In genomic region chr12:46219892-46220655, GRCh38 we compare ENCODE assay signal across 9 cellular contexts. TPM values are rescaled to one million over a fixed set of nuclear protein-coding genes. Genes with fewer than 3 reads are reported as not detected.
DNase-seq lines count a peak whose midpoint lies in the region; ATAC-seq, FAIRE-seq and TF ChIP-seq lines count a peak whose summit lies in the region.
"Had no signal": no experiment of that assay in that cellular context is flagged by ENCODE, and none has a peak within 500 bp of the region (broad histone marks: within the 10 kb centered on the region; RNA-seq: fewer than 3 reads in every experiment).

No MANE protein-coding gene starts in this region.

- H3K4me3 ChIP-seq in K562 (no peak overlapping the region), muscle layer of duodenum (ENCODE audit: low read depth in 1 of 2, low read length in 2 of 2) (no peak overlapping the region), thymus (ENCODE audit: low read length) (no peak overlapping the region)
- H3K4me3 ChIP-seq: thoracic aorta had no signal

- ATAC-seq in K562 (peak; percentile 90), Right ventricle myocardium superior (ENCODE audit: poor library complexity) (no peak)

- peaks cover 55% of the 10 kb centered on the region for H3K79me2 ChIP-seq in K562 (ENCODE audit: control insufficient read depth, insufficient read depth, low read length)

- intact Hi-C loops in K562 (cut with micrococcal nuclease), result loop anchor here (5.0 kb wide), 1 partner anchor 37 kb away; no protein-coding TSS in a partner anchor
- intact Hi-C loops in Right ventricle myocardium superior (cut with DNase I), result loop anchor here (10.0 kb wide), 1 partner anchor 45 kb away; the partner anchor contains the start of gene SLC38A1

- peak; percentile 84 for TF ChIP-seq EP300 in K562 (IDR thresholded peaks at IDR 0.05; ENCODE audit: low read length)

- H3K4me2 ChIP-seq in K562 (ENCODE audit: insufficient read depth, low read length), result peak overlapping the region; percentile 60

- POLR2A ChIA-PET in K562 (lab: Yijun Ruan, JAX), result interaction anchor here (1.0 to 1.4 kb wide), 2 partner anchors 21 to 23 kb away, joined by 3 read pairs; no protein-coding TSS in a partner anchor

- in situ Hi-C loops in K562 (cut with MboI), result no loop called here

- H3K9me3 ChIP-seq in K562 (replicated peaks; ENCODE audit: control insufficient read depth, insufficient read depth, low read depth, low read length), result no peaks in the 10 kb centered on the region
- H3K9me3 ChIP-seq in muscle layer of duodenum (ENCODE audit: control insufficient read depth in 1 of 2, low read length in 2 of 2), result no peaks in the 10 kb centered on the region
- H3K9me3 ChIP-seq in thymus (ENCODE audit: control insufficient read depth), result no peaks in the 10 kb centered on the region
- H3K9me3 ChIP-seq: thoracic aorta had no signal

- no peak for TF ChIP-seq RAD21 in K562 (CRISPR knock-in tag; conservative IDR thresholded peaks at IDR 0.05 in 1 of 2, IDR thresholded peaks at IDR 0.05 in 1 of 2)

- H3K27ac ChIP-seq in K562 (ENCODE audit: extremely low read depth, low read depth, low read length) (peak overlapping the region; percentile 83), muscle layer of duodenum (ENCODE audit: low read length) (peak overlapping the region; percentile 61), thymus (ENCODE audit: low read depth) (peak overlapping the region; percentile 68)

- H3K9ac ChIP-seq in K562 (ENCODE audit: insufficient read depth in 1 of 2, low read depth in 2 of 2, low read length in 2 of 2), result peak overlapping the region in 1 of 2 experiments; percentile 37; a peak in 2 of 4 replicates

- H3K27me3 ChIP-seq in K562 (ENCODE audit: control insufficient read depth in 2 of 2, insufficient read depth in 2 of 2, low read length in 2 of 2), result no peaks in the 10 kb centered on the region
- no peaks in the 10 kb centered on the region for H3K27me3 ChIP-seq in muscle layer of duodenum (ENCODE audit: low read depth, low read length)
- no peaks in the 10 kb centered on the region for H3K27me3 ChIP-seq in thymus (ENCODE audit: control insufficient read depth, insufficient read depth)

- BruUV-seq in K562 (replicated peaks; lab: Mats Ljungman, UMichigan), result no TSS peak

- no peak for TF ChIP-seq POLR2A in H54 (IDR thresholded peaks at IDR 0.05; ENCODE audit: low read depth, low read length)
- no peak for TF ChIP-seq POLR2A in K562 (conservative IDR thresholded peaks at IDR 0.05)

- peak; percentile 95 for FAIRE-seq in H54 (lab: Jason Lieb, UNC)
- FAIRE-seq in K562 (lab: Jason Lieb, UNC), result peak; percentile 87

- no peaks in the 10 kb centered on the region for H4K20me1 ChIP-seq in K562 (replicated peaks; ENCODE audit: control insufficient read depth, insufficient read depth, low read length)

- H3K4me1 ChIP-seq in K562 (replicated peaks in 1 of 2; ENCODE audit: control insufficient read depth in 2 of 2, insufficient read depth in 2 of 2, low read length in 2 of 2) (peaks cover 0 to 35% of the 10 kb centered on the region in 2 experiments; a peak in 4 of 5 replicates), muscle layer of duodenum (ENCODE audit: control insufficient read depth in 1 of 2, insufficient read depth in 2 of 2, low read length in 2 of 2) (peaks cover 0 to 53% of the 10 kb centered on the region in 2 donors), thymus (ENCODE audit: control insufficient read depth, insufficient read depth, low read length) (peaks cover 43% of the 10 kb centered on the region)

- H3K36me3 ChIP-seq in K562 (ENCODE audit: control insufficient read depth, insufficient read depth, low read length), result peaks cover 83% of the 10 kb centered on the region
- H3K36me3 ChIP-seq in muscle layer of duodenum (ENCODE audit: control insufficient read depth in 1 of 2, insufficient read depth in 2 of 2, low read length in 2 of 2), result no peaks in the 10 kb centered on the region
- H3K36me3 ChIP-seq in thymus (ENCODE audit: control insufficient read depth, insufficient read depth), result peaks cover 13% of the 10 kb centered on the region
- H3K36me3 ChIP-seq: thoracic aorta had no signal

- H3K9me1 ChIP-seq in K562 (ENCODE audit: control insufficient read depth, insufficient read depth, low read length), result no peaks in the 10 kb centered on the region

- peak; percentile 18 for DNase-seq in H54 (ENCODE audit: insufficient read length, low spot score)
- DNase-seq in T-helper 9 cell, result peak; percentile 53
- DNase-seq in K562 (ENCODE audit: extremely low read depth in 1 of 4, low spot score in 3 of 4), result peak; percentile 68 to 88 (median 77)
- no peak for DNase-seq in retina
- DNase-seq in NCI-H146 treated with DMSO at 0.1 percent for 48 hours (lab: John Stamatoyannopoulos, UW; ENCODE audit: unreplicated experiment), result no peak
- no peak for DNase-seq in Right ventricle myocardium superior

- no peak for TF ChIP-seq CTCF in K562 (IDR thresholded peaks at IDR 0.05 in 2 of 3, conservative IDR thresholded peaks at IDR 0.05 in 1 of 3; ENCODE audit: insufficient read depth in 2 of 3, low read depth in 1 of 3, low read length in 3 of 3)

- WGBS in K562 (ENCODE audit: insufficient coverage, low coverage, missing lambda C conversion rate), result 21% methylated on average over 10 of the region's 10 CpGs
- WGBS in thymus, result 73% methylated on average over 10 of the region's 10 CpGs

- H2AFZ ChIP-seq in K562 (ENCODE audit: low read depth, low read length), result peak overlapping the region; percentile 13; the same call in 1 of the 2 replicates

- CTCF ChIA-PET in K562 (lab: Yijun Ruan, JAX; ENCODE audit: low intra/inter-chr PET ratio), result no interaction called here

TF ChIP-seq in K562, 482 proteins besides CTCF, POLR2A, EP300 and RAD21 (continues in another document):
- no peak for TF ChIP-seq MTF1 (CRISPR knock-in tag; IDR thresholded peaks at IDR 0.05; ENCODE audit: borderline replicate concordance)
- TF ChIP-seq SP2 (IDR thresholded peaks at IDR 0.05; ENCODE audit: extremely low read depth, low read depth, low read length, poor library complexity, severe bottlenecking), result no peak
- TF ChIP-seq CHAMP1 (IDR thresholded peaks at IDR 0.05), result peak; percentile 58; the same call in 1 of the 2 replicates
- 0 out of 2 replicates have a peak, but pooled peaks have one; percentile 45 for TF ChIP-seq ARID3A (IDR thresholded peaks at IDR 0.05; ENCODE audit: borderline replicate concordance, low read depth, low read length)

RNA-seq across cellular contexts. Expression of gene SLC38A1, which starts 48.8 kb away (rescaled TPM):
- 101 and 216 TPM in 2 replicates for total RNA-seq in K562 (2011; cell fraction: chromatin; rRNA removed; ENCODE audit: low replicate concordance)
- total RNA-seq in K562 (2011; cell fraction: nucleolus; rRNA removed), result 66.2 and 82.1 TPM in 2 replicates
- 126 and 163 TPM in 2 replicates for total RNA-seq in K562 (2011; cell fraction: nucleoplasm; rRNA removed)
- total RNA-seq in K562 (2014; rRNA removed) (64.5 and 71.8 TPM in 2 replicates), K562 (2014; rRNA removed; fragmentation: Illumina TruSeq; extraction: Trizol) (99.9 and 112 TPM in 2 replicates), K562 (2015; rRNA removed; fragmentation: Illumina TruSeq; extraction: Trizol) (79.7 and 88.7 TPM in 2 replicates), K562 (2021) (104 and 112 TPM in 2 replicates), Right ventricle myocardium superior (136 TPM)
- polyA plus RNA-seq in K562 (2011; rRNA removed) (32.4 and 54.4 TPM in 2 replicates), K562 (2014; fragmentation: Illumina TruSeq; extraction: Trizol) (86.1 and 92.2 TPM in 2 replicates), K562 (2014; fragmentation: Nextera tagmentation; extraction: Ambion mirVana) (10 to 100 TPM; 51.9 to 75.0 TPM), K562 (2014; rRNA removed) (54.7 and 56.9 TPM in 2 replicates), thymus (54.4 TPM)
- polyA plus RNA-seq in K562 (2011; cell fraction: cytosol; rRNA removed), result 14.0 and 24.2 TPM in 2 replicates
- polyA plus RNA-seq in K562 (2011; cell fraction: nucleus; rRNA removed), result 26.6 and 28.4 TPM in 2 replicates
- polyA plus RNA-seq in K562 (2012), result 62.7 and 87.2 TPM in 2 replicates
- polyA minus RNA-seq in K562 (2011; rRNA and poly(A)+ RNA removed), result 117 and 153 TPM in 2 replicates
- 32.7 and 53.4 TPM in 2 replicates for polyA minus RNA-seq in K562 (2011; cell fraction: cytosol; rRNA and poly(A)+ RNA removed)
- 39.6 and 49.0 TPM in 2 replicates for polyA minus RNA-seq in K562 (2011; cell fraction: nucleus; rRNA and poly(A)+ RNA removed)

Comparison
In these comparisons a context has a peak if more than half of its experiments do, and no peak if none do; other contexts are left out.
1. DNase-seq: peak in H54 (single experiment), T-helper 9 cell (single experiment) and K562 (4 of 4); none in retina (single experiment), NCI-H146 treated with DMSO at 0.1 percent for 48 hours (single experiment) and Right ventricle myocardium superior (single experiment).
2. Peak in every context shown above with its lines, with median percentiles within 50 percentile points of each other: H3K27ac ChIP-seq.